ENCODE assay signal across 16 cellular contexts in genomic region chr6:134741193-134741521, GRCh38.
DNase-seq lines count a peak whose midpoint lies in the region; ATAC-seq and TF ChIP-seq lines count a peak whose summit lies in the region.
"Had no signal": no experiment of that assay in that cellular context is flagged by ENCODE, and none has a peak within 500 bp of the region (broad histone marks: within the 10 kb centered on the region; RNA-seq: fewer than 3 reads in every experiment).

No MANE protein-coding gene starts in this region.

- H4K91ac ChIP-seq in IMR-90 (ENCODE audit: insufficient read depth, low read depth, low read length) = peak overlapping the region; percentile 21

- TF ChIP-seq POLR2A in IMR-90 (IDR thresholded peaks at IDR 0.05; ENCODE audit: low read depth, low read length) = no peak

- no peaks in the 10 kb centered on the region for H3K27me3 ChIP-seq in IMR-90 (ENCODE audit: control insufficient read depth, insufficient read depth, low read length)
- no peaks in the 10 kb centered on the region for H3K27me3 ChIP-seq in brain microvascular endothelial cell (replicated peaks)
- H3K27me3 ChIP-seq: heart left ventricle had no signal

- no peak overlapping the region for H3K27ac Mint-ChIP-seq in activated CD4-positive, alpha-beta memory T cell treated with anti-CD3 and anti-CD28 coated beads for 36 hours
- H3K27ac Mint-ChIP-seq: CD4-positive, CD25-positive, alpha-beta regulatory T cell; dendritic cell treated with granulocyte-macrophage colony-stimulating factor and Interleukin-4, amounts not matched to agents 40 ng/mL and 50 ng/mL, for 4 days; stimulated activated naive B cell treated with anti-CD40 and anti-IgM and Interleukin-4, amounts not matched to agents 10 μg/mL and 1 μg/mL and 100 μg/mL, for 72 hours had no signal

- H3K23ac ChIP-seq in IMR-90 (ENCODE audit: low read depth, low read length) = no peak overlapping the region

- H3K4ac ChIP-seq in IMR-90 (ENCODE audit: low read depth, low read length) = no peak overlapping the region

- peak overlapping the region in 1 of 2 experiments; percentile 70; a peak in 1 of 4 replicates for H4K8ac ChIP-seq in IMR-90 (ENCODE audit: low read depth in 2 of 2, low read length in 2 of 2)

- H2BK20ac ChIP-seq in IMR-90 (ENCODE audit: low read depth, low read length) = no peak overlapping the region; the same call in 1 of the 2 replicates

- peaks cover 21% of the 10 kb centered on the region for H3K27me3 Mint-ChIP-seq in activated CD4-positive, alpha-beta memory T cell treated with anti-CD3 and anti-CD28 coated beads for 36 hours

- H3K4me1 Mint-ChIP-seq in activated CD4-positive, alpha-beta memory T cell treated with anti-CD3 and anti-CD28 coated beads for 36 hours (ENCODE audit: low read depth) = no peaks in the 10 kb centered on the region
- H3K4me1 Mint-ChIP-seq: CD4-positive, CD25-positive, alpha-beta regulatory T cell; stimulated activated naive B cell treated with anti-CD40 and anti-IgM and Interleukin-4, amounts not matched to agents 10 μg/mL and 1 μg/mL and 100 μg/mL, for 72 hours had no signal

- peak overlapping the region; percentile 70; the same call in 2 of the 3 replicates for H2BK15ac ChIP-seq in IMR-90 (ENCODE audit: low read depth, low read length)

- no peaks in the 10 kb centered on the region for H3K36me3 Mint-ChIP-seq in activated CD4-positive, alpha-beta memory T cell treated with anti-CD3 and anti-CD28 coated beads for 36 hours
- H3K36me3 Mint-ChIP-seq: CD4-positive, CD25-positive, alpha-beta regulatory T cell; stimulated activated naive B cell treated with anti-CD40 and anti-IgM and Interleukin-4, amounts not matched to agents 10 μg/mL and 1 μg/mL and 100 μg/mL, for 72 hours had no signal

- TF ChIP-seq RAD21 in IMR-90 (IDR thresholded peaks at IDR 0.05; ENCODE audit: low read length) = no peak

- no peak overlapping the region for H3K4me3 ChIP-seq in IMR-90 (ENCODE audit: insufficient read depth, low read depth, low read length)
- no peak overlapping the region for H3K4me3 ChIP-seq in brain microvascular endothelial cell (ENCODE audit: low read depth, low read length)
- H3K4me3 ChIP-seq: SJSA1 had no signal

- H3K4me2 ChIP-seq in IMR-90 (ENCODE audit: low read depth, low read length) = no peak overlapping the region

- no peaks in the 10 kb centered on the region for H3K9me3 ChIP-seq in IMR-90 (ENCODE audit: control insufficient read depth, insufficient read depth, low read length)
- H3K9me3 ChIP-seq: heart left ventricle, SJSA1 had no signal

- peaks cover 4% of the 10 kb centered on the region; the same call in 1 of the 2 replicates for H3K4me1 ChIP-seq in IMR-90 (ENCODE audit: control insufficient read depth, insufficient read depth, low read length)
- H3K4me1 ChIP-seq: SJSA1 had no signal

- POLR2A ChIA-PET in IMR-90 (lab: Charles Lee; ENCODE audit: unreplicated experiment) = no interaction called here
- POLR2A ChIA-PET in activated CD4-positive, alpha-beta memory T cell treated with anti-CD3 and anti-CD28 coated beads for 36 hours (lab: Charles Lee) = no interaction called here

- 0 out of 2 replicates have a peak overlapping the region, but pooled peaks have one; percentile 19 for H3K14ac ChIP-seq in IMR-90 (replicated peaks; ENCODE audit: low read depth, low read length)

- TF ChIP-seq CTCF in IMR-90 (conservative IDR thresholded peaks at IDR 0.05; ENCODE audit: low read depth, low read length) (no peak), brain microvascular endothelial cell (IDR thresholded peaks at IDR 0.05; ENCODE audit: low read depth, low read length, missing control alignments) (peak; percentile 38)

- H2AFZ ChIP-seq in IMR-90 (replicated peaks; ENCODE audit: low read length, poor library complexity) = no peak overlapping the region

- dilution Hi-C loops in IMR-90 (cut with HindIII; ENCODE audit: low sequenced_read_pairs, unreplicated experiment) = no loop called here

- no peak overlapping the region for H2AK9ac ChIP-seq in IMR-90 (replicated peaks; ENCODE audit: low read depth, low read length, poor library complexity)

- no peaks in the 10 kb centered on the region for H3K36me3 ChIP-seq in IMR-90 (ENCODE audit: control insufficient read depth, insufficient read depth, low read length)
- H3K36me3 ChIP-seq in brain microvascular endothelial cell (replicated peaks) = no peaks in the 10 kb centered on the region
- H3K36me3 ChIP-seq: heart left ventricle, SJSA1 had no signal

- no peak overlapping the region for H3K9ac ChIP-seq in IMR-90 (ENCODE audit: low read depth, low read length)

- H3K9me1 ChIP-seq in IMR-90 (ENCODE audit: insufficient read depth, low read length) = peaks cover 8% of the 10 kb centered on the region; the same call in 1 of the 2 replicates

- H3K9me3 Mint-ChIP-seq in activated CD4-positive, alpha-beta memory T cell treated with anti-CD3 and anti-CD28 coated beads for 36 hours = no peaks in the 10 kb centered on the region
- H3K9me3 Mint-ChIP-seq: CD4-positive, CD25-positive, alpha-beta regulatory T cell; dendritic cell treated with granulocyte-macrophage colony-stimulating factor and Interleukin-4, amounts not matched to agents 40 ng/mL and 50 ng/mL, for 4 days; stimulated activated naive B cell treated with anti-CD40 and anti-IgM and Interleukin-4, amounts not matched to agents 10 μg/mL and 1 μg/mL and 100 μg/mL, for 72 hours had no signal

- no peaks in the 10 kb centered on the region for H3K79me1 ChIP-seq in IMR-90 (ENCODE audit: low read depth in 1 of 2, low read length in 2 of 2)

- no TSS peak for BruUV-seq in IMR-90 (replicated peaks; lab: Mats Ljungman, UMichigan)

- H3K56ac ChIP-seq in IMR-90 (ENCODE audit: extremely low read depth, insufficient read depth, low read length) = no peak overlapping the region

- 70% methylated on average over 2 of the region's 7 CpGs; no CpG with 5 or more reads in 1 of the 2 experiments for WGBS in IMR-90 (ENCODE audit: extremely low coverage in 2 of 2, insufficient read length in 1 of 2), 2 experiments

- no peaks in the 10 kb centered on the region for H4K20me1 ChIP-seq in IMR-90 (ENCODE audit: insufficient read depth, low read length)

- no peak overlapping the region for H3K27ac ChIP-seq in IMR-90 (ENCODE audit: insufficient read depth, low read length)
- H3K27ac ChIP-seq in brain microvascular endothelial cell = peak overlapping the region; percentile 75
- H3K27ac ChIP-seq: SJSA1 had no signal

- H2AK5ac ChIP-seq in IMR-90 (ENCODE audit: low read depth, low read length) = peak overlapping the region; percentile 80

- CTCF ChIA-PET in IMR-90 (lab: Yijun Ruan, JAX) = no interaction called here
- CTCF ChIA-PET in activated CD4-positive, alpha-beta memory T cell treated with anti-CD3 and anti-CD28 coated beads for 36 hours (lab: Charles Lee) = interaction anchor here (0.9 kb wide), 1 partner anchor 568 kb away, joined by 3 read pairs; no protein-coding TSS in a partner anchor

- intact Hi-C loops in IMR-90 (cut with micrococcal nuclease) = loop anchor here (5.0 kb wide), 1 partner anchor 79 kb away; no protein-coding TSS in a partner anchor
- intact Hi-C loops in activated CD4-positive, alpha-beta memory T cell treated with anti-CD3 and anti-CD28 coated beads for 36 hours (cut with micrococcal nuclease) = no loop called here

- H2BK120ac ChIP-seq in IMR-90 (ENCODE audit: low read depth, low read length) = no peak overlapping the region

- no peak overlapping the region for H3K4me3 Mint-ChIP-seq in activated CD4-positive, alpha-beta memory T cell treated with anti-CD3 and anti-CD28 coated beads for 36 hours
- H3K4me3 Mint-ChIP-seq: CD4-positive, CD25-positive, alpha-beta regulatory T cell; dendritic cell treated with granulocyte-macrophage colony-stimulating factor and Interleukin-4, amounts not matched to agents 40 ng/mL and 50 ng/mL, for 4 days; stimulated activated naive B cell treated with anti-CD40 and anti-IgM and Interleukin-4, amounts not matched to agents 10 μg/mL and 1 μg/mL and 100 μg/mL, for 72 hours had no signal

- H3K18ac ChIP-seq in IMR-90 (ENCODE audit: low read depth, low read length) = no peak overlapping the region

- no peak for ATAC-seq in IMR-90 (ENCODE audit: low read depth)
- no peak for ATAC-seq in GM18873 (IDR thresholded peaks at IDR 0.05; ENCODE audit: low FRiP score, unreplicated experiment)
- ATAC-seq: stimulated activated naive B cell treated with anti-CD40 and anti-IgM and Interleukin-4, amounts not matched to agents 10 μg/mL and 1 μg/mL and 100 μg/mL, for 72 hours had no signal

- no peak overlapping the region for H2BK5ac ChIP-seq in IMR-90 (ENCODE audit: low read depth, low read length, poor library complexity, severe bottlenecking)

- in situ Hi-C loops in IMR-90 (cut with MboI; ENCODE audit: low sequenced_read_pairs) (no loop called here), brain microvascular endothelial cell (cut with HindIII; ENCODE audit: low pct_ligation_motif_present, low sequenced_read_pairs) (no loop called here)

- DNase-seq in COLO668 (lab: John Stamatoyannopoulos, UW; ENCODE audit: unreplicated experiment) (peak; percentile 27), IMR-90 (no peak), brain microvascular endothelial cell (no peak), medulla oblongata (ENCODE audit: extremely low spot score) (peak; percentile 44), KG1 (lab: John Stamatoyannopoulos, UW) (no peak), NCI-H2081 treated with DMSO at 0.1 percent for 48 hours (lab: John Stamatoyannopoulos, UW) (no peak)
- DNase-seq in activated CD4-positive, alpha-beta memory T cell treated with anti-CD3 and anti-CD28 coated beads for 36 hours = no peak
- DNase-seq: activated CD4-positive, alpha-beta T cell treated with anti-CD3 and anti-CD28 coated beads for 1 hour; activated effector memory CD4-positive, alpha-beta T cell treated with Interleukin-2 at 50 U/mL for 16 hours; CD4-positive, CD25-positive, alpha-beta regulatory T cell; heart left ventricle; NCI-H2081; stimulated activated naive B cell treated with anti-CD40 and anti-IgM and Interleukin-4, amounts not matched to agents 10 μg/mL and 1 μg/mL and 100 μg/mL, for 72 hours had no signal

- H4K5ac ChIP-seq in IMR-90 (ENCODE audit: low read depth, low read length) = no peak overlapping the region

TF ChIP-seq in IMR-90, 13 proteins besides CTCF, POLR2A, EP300 and RAD21 (continues in another document):
- TF ChIP-seq CEBPB (IDR thresholded peaks at IDR 0.05; ENCODE audit: low read depth, low read length) = no peak
- no peak for TF ChIP-seq RFX5 (IDR thresholded peaks at IDR 0.05; ENCODE audit: low read depth, low read length)
- TF ChIP-seq BHLHE40 (IDR thresholded peaks at IDR 0.05; ENCODE audit: low read depth, low read length) = no peak
- TF ChIP-seq MAFK (IDR thresholded peaks at IDR 0.05; ENCODE audit: low read depth, low read length) = no peak
- TF ChIP-seq FOS (IDR thresholded peaks at IDR 0.05; ENCODE audit: low read depth, low read length) = no peak
- TF ChIP-seq MAZ (IDR thresholded peaks at IDR 0.05; ENCODE audit: borderline replicate concordance, low read depth, low read length) = no peak
- no peak for TF ChIP-seq NFE2L2 (IDR thresholded peaks at IDR 0.05; ENCODE audit: low read depth, low read length)
- no peak for TF ChIP-seq CHD1 (IDR thresholded peaks at IDR 0.05; ENCODE audit: low read depth, low read length)
- no peak for TF ChIP-seq SMC3 (IDR thresholded peaks at IDR 0.05; ENCODE audit: low read depth, low read length)

Comparison
In these comparisons a context has a peak if more than half of its experiments do, and no peak if none do; other contexts are left out.
1. DNase-seq: peak in COLO668 (single experiment) and medulla oblongata (single experiment); none in IMR-90 (single experiment), brain microvascular endothelial cell (single experiment), KG1 (single experiment), NCI-H2081 treated with DMSO at 0.1 percent for 48 hours (single experiment) and activated CD4-positive, alpha-beta memory T cell treated with anti-CD3 and anti-CD28 coated beads for 36 hours (single experiment).